ENCODE assay signal across 2 cellular contexts in the genomic region with DNA sequence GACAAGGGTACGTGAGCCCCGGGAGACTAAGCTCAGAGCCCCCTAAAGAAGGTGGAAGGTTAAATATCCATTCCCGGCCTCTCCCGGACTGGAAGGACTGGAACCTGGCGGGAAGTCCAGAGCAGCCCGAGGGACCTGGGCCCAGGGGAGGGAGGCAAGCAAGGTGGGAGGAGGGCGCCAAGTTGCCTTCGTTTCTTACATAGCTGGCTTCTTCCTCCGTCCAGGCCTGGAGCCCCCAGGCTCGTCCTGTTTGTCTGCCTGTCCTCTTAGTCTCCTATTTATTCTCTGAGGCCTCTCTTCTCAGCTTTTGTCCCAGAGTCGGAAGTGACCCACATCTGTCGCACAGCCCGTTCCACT.
TF ChIP-seq lines count a peak whose summit lies in the region.

No MANE protein-coding gene starts in this region.

TF ChIP-seq in A549, 52 proteins besides CTCF, POLR2A, EP300 and RAD21:
- peak; percentile 17; the same call in 1 of the 2 replicates for TF ChIP-seq E2F6 (IDR thresholded peaks at IDR 0.05; ENCODE audit: borderline replicate concordance, low read depth)
- TF ChIP-seq HOXB13 (CRISPR knock-in tag; IDR thresholded peaks at IDR 0.05; ENCODE audit: low read depth) = no peak

TF ChIP-seq in HCT116, 20 proteins besides CTCF, POLR2A, EP300 and RAD21:
- TF ChIP-seq YY1 (IDR thresholded peaks at IDR 0.05; ENCODE audit: extremely low read depth, insufficient replicate concordance, low read depth, low read length) (no peak), EGR1 (IDR thresholded peaks at IDR 0.05; ENCODE audit: low read depth) (no peak), CEBPB (IDR thresholded peaks at IDR 0.05; ENCODE audit: low read depth) (no peak), SIN3A (IDR thresholded peaks at IDR 0.05; ENCODE audit: low read depth) (no peak), JUND (IDR thresholded peaks at IDR 0.05) (no peak), FOSL1 (IDR thresholded peaks at IDR 0.05; ENCODE audit: low read depth) (no peak), TCF7L2 (IDR thresholded peaks at IDR 0.05; ENCODE audit: borderline replicate concordance, extremely low read depth, insufficient read depth, insufficient read length) (no peak), ELF1 (IDR thresholded peaks at IDR 0.05; ENCODE audit: borderline replicate concordance, low read depth) (no peak), SRF (IDR thresholded peaks at IDR 0.05; ENCODE audit: low read depth) (no peak), ZFX (IDR thresholded peaks at IDR 0.05) (no peak; the same call in 1 of the 2 replicates), EZH2phosphoT487 (IDR thresholded peaks at IDR 0.05; ENCODE audit: borderline replicate concordance) (no peak), CBX3 (IDR thresholded peaks at IDR 0.05; ENCODE audit: low read depth) (no peak), SP1 (IDR thresholded peaks at IDR 0.05; ENCODE audit: low read depth) (no peak), ZNF274 (IDR thresholded peaks at IDR 0.05; ENCODE audit: low read depth, low read length) (no peak), POLR2AphosphoS5 (IDR thresholded peaks at IDR 0.05; ENCODE audit: low read depth, low read length) (no peak), ZBTB33 (IDR thresholded peaks at IDR 0.05; ENCODE audit: extremely low read depth, insufficient replicate concordance, low read length) (no peak)
- TF ChIP-seq, protein P1, sequence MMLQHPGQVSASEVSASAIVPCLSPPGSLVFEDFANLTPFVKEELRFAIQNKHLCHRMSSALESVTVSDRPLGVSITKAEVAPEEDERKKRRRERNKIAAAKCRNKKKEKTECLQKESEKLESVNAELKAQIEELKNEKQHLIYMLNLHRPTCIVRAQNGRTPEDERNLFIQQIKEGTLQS (IDR thresholded peaks at IDR 0.05) = no peak
- TF ChIP-seq, protein P2, sequence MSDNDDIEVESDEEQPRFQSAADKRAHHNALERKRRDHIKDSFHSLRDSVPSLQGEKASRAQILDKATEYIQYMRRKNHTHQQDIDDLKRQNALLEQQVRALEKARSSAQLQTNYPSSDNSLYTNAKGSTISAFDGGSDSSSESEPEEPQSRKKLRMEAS (IDR thresholded peaks at IDR 0.05) = no peak
- TF ChIP-seq, protein P3, sequence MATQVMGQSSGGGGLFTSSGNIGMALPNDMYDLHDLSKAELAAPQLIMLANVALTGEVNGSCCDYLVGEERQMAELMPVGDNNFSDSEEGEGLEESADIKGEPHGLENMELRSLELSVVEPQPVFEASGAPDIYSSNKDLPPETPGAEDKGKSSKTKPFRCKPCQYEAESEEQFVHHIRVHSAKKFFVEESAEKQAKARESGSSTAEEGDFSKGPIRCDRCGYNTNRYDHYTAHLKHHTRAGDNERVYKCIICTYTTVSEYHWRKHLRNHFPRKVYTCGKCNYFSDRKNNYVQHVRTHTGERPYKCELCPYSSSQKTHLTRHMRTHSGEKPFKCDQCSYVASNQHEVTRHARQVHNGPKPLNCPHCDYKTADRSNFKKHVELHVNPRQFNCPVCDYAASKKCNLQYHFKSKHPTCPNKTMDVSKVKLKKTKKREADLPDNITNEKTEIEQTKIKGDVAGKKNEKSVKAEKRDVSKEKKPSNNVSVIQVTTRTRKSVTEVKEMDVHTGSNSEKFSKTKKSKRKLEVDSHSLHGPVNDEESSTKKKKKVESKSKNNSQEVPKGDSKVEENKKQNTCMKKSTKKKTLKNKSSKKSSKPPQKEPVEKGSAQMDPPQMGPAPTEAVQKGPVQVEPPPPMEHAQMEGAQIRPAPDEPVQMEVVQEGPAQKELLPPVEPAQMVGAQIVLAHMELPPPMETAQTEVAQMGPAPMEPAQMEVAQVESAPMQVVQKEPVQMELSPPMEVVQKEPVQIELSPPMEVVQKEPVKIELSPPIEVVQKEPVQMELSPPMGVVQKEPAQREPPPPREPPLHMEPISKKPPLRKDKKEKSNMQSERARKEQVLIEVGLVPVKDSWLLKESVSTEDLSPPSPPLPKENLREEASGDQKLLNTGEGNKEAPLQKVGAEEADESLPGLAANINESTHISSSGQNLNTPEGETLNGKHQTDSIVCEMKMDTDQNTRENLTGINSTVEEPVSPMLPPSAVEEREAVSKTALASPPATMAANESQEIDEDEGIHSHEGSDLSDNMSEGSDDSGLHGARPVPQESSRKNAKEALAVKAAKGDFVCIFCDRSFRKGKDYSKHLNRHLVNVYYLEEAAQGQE (IDR thresholded peaks at IDR 0.05; ENCODE audit: low read depth) = no peak
